23 cellular contexts compared by ENCODE assay signal in genomic region chr1:40823345-40823744, GRCh38. TPM values are rescaled to one million over a fixed set of nuclear protein-coding genes. Genes with fewer than 3 reads are reported as not detected.
"Had no signal": no experiment of that assay in that cellular context is flagged by ENCODE, and none has a peak within 500 bp of the region (broad histone marks: within the 10 kb centered on the region; RNA-seq: fewer than 3 reads in every experiment).

No MANE protein-coding gene starts in this region.

- H3K27me3 Mint-ChIP-seq: activated B cell treated with CpG ODN at 0.5 μM for 24 hours; activated CD4-positive, alpha-beta memory T cell treated with anti-CD3 and anti-CD28 coated beads for 36 hours; activated CD8-positive, alpha-beta memory T cell treated with anti-CD3 and anti-CD28 coated beads, Interleukin-2, amount 10 ng/mL, durations not matched to agents 7 days and 5 days; natural killer cell treated with Interleukin-12 subunit alpha and Interleukin-12 subunit beta and Interleukin-15 and Interleukin-18, amount 100 ng/mL, for 72 hours had no signal

- ATAC-seq: activated CD8-positive, alpha-beta memory T cell treated with anti-CD3 and anti-CD28 coated beads, Interleukin-2, amount 10 ng/mL, durations not matched to agents 7 days and 5 days; esophagus mucosa; left cardiac atrium; natural killer cell treated with Interleukin-12 subunit alpha and Interleukin-12 subunit beta and Interleukin-15 and Interleukin-18, amount 100 ng/mL, for 72 hours; upper lobe of right lung had no signal

- H3K27me3 ChIP-seq: upper lobe of right lung had no signal

- DNase-seq: activated B cell treated with CpG ODN at 0.5 μM for 24 hours; activated CD4-positive, alpha-beta memory T cell treated with anti-CD3 and anti-CD28 coated beads for 36 hours; activated CD4-positive, alpha-beta T cell treated with anti-CD3 and anti-CD28 coated beads for 4 hours; activated CD8-positive, alpha-beta memory T cell treated with anti-CD3 and anti-CD28 coated beads, Interleukin-2, amount 10 ng/mL, durations not matched to agents 7 days and 5 days; activated gamma-delta T cell; activated naive CD4-positive, alpha-beta T cell treated with anti-CD3 and anti-CD28 coated beads, Interleukin-2, amount 50 U/mL, for 16 hours; activated T-cell treated with anti-CD3 and anti-CD28 coated beads for 4 hours; central memory CD4-positive, alpha-beta T cell; effector memory CD4-positive, alpha-beta T cell; head of caudate nucleus; hypothalamus; left cardiac atrium; midbrain; occipital lobe; retina; spleen; stimulated activated CD4-positive, alpha-beta T cell treated with anti-CD3 and anti-CD28 coated beads, Interleukin-4, amount 100 ng/mL, for 1 hour; stimulated activated naive CD4-positive, alpha-beta T cell treated with Interleukin-2 at 50 U/mL for 16 hours; upper lobe of right lung had no signal

- H3K27ac Mint-ChIP-seq: activated B cell treated with CpG ODN at 0.5 μM for 24 hours; activated CD4-positive, alpha-beta memory T cell treated with anti-CD3 and anti-CD28 coated beads for 36 hours; activated CD8-positive, alpha-beta memory T cell treated with anti-CD3 and anti-CD28 coated beads, Interleukin-2, amount 10 ng/mL, durations not matched to agents 7 days and 5 days; natural killer cell treated with Interleukin-12 subunit alpha and Interleukin-12 subunit beta and Interleukin-15 and Interleukin-18, amount 100 ng/mL, for 72 hours; T-helper 1 cell treated with Interleukin-12 subunit alpha and Interleukin-12 subunit beta and Interleukin-4 antibody, amounts not matched to agents 30 μg/mL and 1 μg/mL, for 36 hours had no signal

- H3K9me3 ChIP-seq: spleen, upper lobe of right lung had no signal

- H3K36me3 Mint-ChIP-seq: activated CD4-positive, alpha-beta memory T cell treated with anti-CD3 and anti-CD28 coated beads for 36 hours; activated CD8-positive, alpha-beta memory T cell treated with anti-CD3 and anti-CD28 coated beads, Interleukin-2, amount 10 ng/mL, durations not matched to agents 7 days and 5 days; natural killer cell treated with Interleukin-12 subunit alpha and Interleukin-12 subunit beta and Interleukin-15 and Interleukin-18, amount 100 ng/mL, for 72 hours had no signal

- H3K4me3 Mint-ChIP-seq: activated B cell treated with CpG ODN at 0.5 μM for 24 hours; activated CD4-positive, alpha-beta memory T cell treated with anti-CD3 and anti-CD28 coated beads for 36 hours; activated CD8-positive, alpha-beta memory T cell treated with anti-CD3 and anti-CD28 coated beads, Interleukin-2, amount 10 ng/mL, durations not matched to agents 7 days and 5 days; natural killer cell treated with Interleukin-12 subunit alpha and Interleukin-12 subunit beta and Interleukin-15 and Interleukin-18, amount 100 ng/mL, for 72 hours; T-helper 1 cell treated with Interleukin-12 subunit alpha and Interleukin-12 subunit beta and Interleukin-4 antibody, amounts not matched to agents 30 μg/mL and 1 μg/mL, for 36 hours had no signal

- H3K36me3 ChIP-seq: spleen, upper lobe of right lung had no signal

- H3K4me3 ChIP-seq: spleen, upper lobe of right lung had no signal

- H3K27ac ChIP-seq: spleen, upper lobe of right lung had no signal

- H3K9me3 Mint-ChIP-seq: activated B cell treated with CpG ODN at 0.5 μM for 24 hours; activated CD4-positive, alpha-beta memory T cell treated with anti-CD3 and anti-CD28 coated beads for 36 hours; natural killer cell treated with Interleukin-12 subunit alpha and Interleukin-12 subunit beta and Interleukin-15 and Interleukin-18, amount 100 ng/mL, for 72 hours; T-helper 1 cell treated with Interleukin-12 subunit alpha and Interleukin-12 subunit beta and Interleukin-4 antibody, amounts not matched to agents 30 μg/mL and 1 μg/mL, for 36 hours had no signal

RNA-seq across cellular contexts. Expression of gene KCNQ4, which starts 39.8 kb away (rescaled TPM):
- total RNA-seq: dermis microvascular lymphatic vessel endothelial cell had no signal
